Comparison of ENCODE assay signal across 10 cellular contexts in the genomic region with DNA sequence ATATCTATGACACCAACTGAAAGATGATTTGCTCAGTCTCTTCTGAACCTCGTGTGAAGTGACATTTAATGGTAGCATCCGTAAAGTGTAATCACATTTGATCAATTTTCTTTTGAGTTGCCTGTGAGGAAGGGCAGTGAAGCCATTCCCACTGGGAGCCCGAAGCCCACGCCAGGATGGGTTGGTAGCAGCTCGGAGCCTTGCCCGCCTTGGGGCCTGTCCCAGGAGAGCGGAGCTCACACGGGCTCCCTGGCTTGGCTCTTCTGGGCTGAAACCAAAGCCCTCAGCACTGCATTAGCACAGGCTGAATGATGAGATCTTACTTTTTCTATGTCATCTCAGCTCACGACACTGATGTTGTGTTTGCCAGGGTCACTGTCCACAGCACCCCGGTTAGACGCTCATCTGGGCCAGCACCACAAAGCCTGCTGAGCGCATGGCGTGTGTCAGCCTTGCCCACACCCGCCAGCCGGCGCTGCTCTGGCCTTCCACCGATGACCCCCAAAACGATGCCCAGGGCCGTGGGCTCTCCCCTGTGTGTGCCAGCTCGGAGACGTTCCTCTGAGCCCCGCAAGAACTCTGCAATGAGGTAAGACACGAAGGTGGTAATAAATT. TPM values are rescaled to one million over a fixed set of nuclear protein-coding genes. Genes with fewer than 3 reads are reported as not detected.
"Had no signal": no experiment of that assay in that cellular context is flagged by ENCODE, and none has a peak within 500 bp of the region (broad histone marks: within the 10 kb centered on the region; RNA-seq: fewer than 3 reads in every experiment).

No MANE protein-coding gene starts in this region.

- ATAC-seq: GM23338, HCT116, HepG2 had no signal

- H3K4me3 Mint-ChIP-seq: GM23338, HFFc6, IgD-negative memory B cell had no signal

- H3K27me3 Mint-ChIP-seq: IgD-negative memory B cell had no signal

- H3K4me1 Mint-ChIP-seq: GM23338, IgD-negative memory B cell had no signal

- FAIRE-seq: H1, HepG2 had no signal

- DNase-seq: H7, HFFc6, KBM-7 had no signal

- H3K4me3 ChIP-seq: GM23338, HAP-1 had no signal

- H3K9me3 ChIP-seq: HAP-1 had no signal

- H3K27ac Mint-ChIP-seq: GM23338, HFFc6, IgD-negative memory B cell had no signal

- H3K9me3 Mint-ChIP-seq: GM23338, HFFc6, IgD-negative memory B cell had no signal

- H3K27ac ChIP-seq: HL-60 had no signal

- H3K4me1 ChIP-seq: HAP-1 had no signal

RNA-seq across cellular contexts. Expression of gene GTSE1, which starts 29.5 kb away (rescaled TPM):
- polyA plus RNA-seq: IgD-negative memory B cell had no signal
